1 cellular context compared by ENCODE assay signal in genomic region chr2:157868993-157869392, GRCh38.
TF ChIP-seq lines count a peak whose summit lies in the region.

No MANE protein-coding gene starts in this region.

TF ChIP-seq in HEK293, 187 proteins besides CTCF, POLR2A, EP300 and RAD21 (continued from another document):
- TF ChIP-seq ZNF398 (tag by site-specific recombination; IDR thresholded peaks at IDR 0.05) (no peak), KLF1 (tag by site-specific recombination; IDR thresholded peaks at IDR 0.05) (no peak), ZNF37A (tag by site-specific recombination; IDR thresholded peaks at IDR 0.05) (no peak), ZNF529 (tag by site-specific recombination; IDR thresholded peaks at IDR 0.05; ENCODE audit: insufficient replicate concordance) (no peak)
TF ChIP-seq in HEK293: peak in this region for 2.
